Comparison of ENCODE assay signal across 8 cellular contexts in genomic region chr11:832529-833113, GRCh38. TPM values are rescaled to one million over a fixed set of nuclear protein-coding genes. Genes with fewer than 3 reads are reported as not detected.
A peak's percentile ranks its signal among the peaks of the same experiment; 100 is the strongest.
DNase-seq lines count a peak whose midpoint lies in the region; ATAC-seq and TF ChIP-seq lines count a peak whose summit lies in the region.

Gene CD151, plus strand, starts transcription at chr11:832952. Its CDS starts 3,118 bp downstream, at chr11:836070.

- H3K4me2 ChIP-seq in GM23248 (ENCODE audit: unreplicated experiment) = peak within 1 kb of the TSS; percentile 81
- peak within 1 kb of the TSS; percentile 86 for H3K4me2 ChIP-seq in neuronal stem cell (ENCODE audit: insufficient read depth, low read length, poor library complexity, severe bottlenecking)

- H2AFZ ChIP-seq in GM23248 = peak within 1 kb of the TSS; percentile 43; the same call in 1 of the 2 replicates
- peak within 1 kb of the TSS; percentile 89 for H2AFZ ChIP-seq in neuronal stem cell (ENCODE audit: low read length)

- H3K4ac ChIP-seq in neuronal stem cell (ENCODE audit: low read length) = peak within 1 kb of the TSS; percentile 95

- H2BK15ac ChIP-seq in neuronal stem cell (ENCODE audit: low read length) = peak within 1 kb of the TSS; percentile 100

- peaks cover 20% of the 10 kb centered on the region for H3K79me1 ChIP-seq in neuronal stem cell (ENCODE audit: low read depth, low read length)

- peak within 1 kb of the TSS; percentile 99 for H3K18ac ChIP-seq in neuronal stem cell (ENCODE audit: low read length)

- H3K9me2 ChIP-seq in GM23248 (ENCODE audit: insufficient read depth) = no peaks in the 10 kb centered on the region

- no peak for TF ChIP-seq POLR2A in gastroesophageal sphincter (IDR thresholded peaks at IDR 0.05)

- H3K9ac ChIP-seq in GM23248 (peak within 1 kb of the TSS; percentile 97), neuronal stem cell (ENCODE audit: low read depth, low read length, poor library complexity) (peak within 1 kb of the TSS; percentile 88)

- peaks cover 42% of the 10 kb centered on the region for H3K79me2 ChIP-seq in GM23248 (ENCODE audit: insufficient read depth)

- peak within 1 kb of the TSS; percentile 93 for H3K23ac ChIP-seq in neuronal stem cell (ENCODE audit: low read depth, low read length, poor library complexity)

- H3K4me3 ChIP-seq in GM23248 (peak within 1 kb of the TSS; percentile 92), gastroesophageal sphincter (peak within 1 kb of the TSS; percentile 73 to 87), neuronal stem cell (ENCODE audit: low read length in 2 of 2) (peak within 1 kb of the TSS; percentile 62 to 89)

- peak within 1 kb of the TSS; percentile 98 for H3K27ac ChIP-seq in GM23248
- peak within 1 kb of the TSS; percentile 66 to 89 (median 84) for H3K27ac ChIP-seq in gastroesophageal sphincter
- peak within 1 kb of the TSS; percentile 68 for H3K27ac ChIP-seq in neuronal stem cell (replicated peaks; ENCODE audit: low read length)

- TF ChIP-seq EP300 in gastroesophageal sphincter (IDR thresholded peaks at IDR 0.05) = no peak

- no peak within 1 kb of the TSS for H4K91ac ChIP-seq in neuronal stem cell (ENCODE audit: low read depth, low read length, poor library complexity)

- WGBS in GM23248 (ENCODE audit: low coverage in 1 of 2, low lambda C conversion rate in 2 of 2, missing lambda C conversion rate in 2 of 2), 2 experiments = 3% methylated on average over 18 to 58 of the region's 67 CpGs
- no CpG with 5 or more reads among the region's 67 CpGs for WGBS in gastroesophageal sphincter (ENCODE audit: low coverage in 1 of 2), 2 donors
- WGBS in neuronal stem cell (ENCODE audit: extremely low coverage in 2 of 2, insufficient read length in 2 of 2, insufficient replicate concordance in 1 of 2), 2 donors = no CpG with 5 or more reads among the region's 67 CpGs

- peak within 1 kb of the TSS; percentile 82 for H2BK120ac ChIP-seq in neuronal stem cell (ENCODE audit: low read depth, low read length)

- H3K27me3 ChIP-seq in GM23248 (replicated peaks; ENCODE audit: insufficient read depth) (no peaks in the 10 kb centered on the region), gastroesophageal sphincter (peaks cover 50% of the 10 kb centered on the region), neuronal stem cell (ENCODE audit: control insufficient read depth in 3 of 3, insufficient read depth in 3 of 3, low read depth in 1 of 3, low read length in 3 of 3) (peaks cover 9 to 43% (median 18%) of the 10 kb centered on the region in 3 experiments)

- peak within 1 kb of the TSS; percentile 91 for H2BK5ac ChIP-seq in neuronal stem cell (ENCODE audit: low read length)

- ATAC-seq in gastroesophageal sphincter = peak; percentile 68
- no peak for ATAC-seq in HG03565 (IDR thresholded peaks at IDR 0.05; ENCODE audit: unreplicated experiment)

- peak in 1 of 4 experiments; percentile 30 for TF ChIP-seq CTCF in gastroesophageal sphincter (IDR thresholded peaks at IDR 0.05)

- no peaks in the 10 kb centered on the region for H3K9me3 ChIP-seq in GM23248 (ENCODE audit: low read depth)
- no peaks in the 10 kb centered on the region for H3K9me3 ChIP-seq in gastroesophageal sphincter
- peaks cover 0 to 3% of the 10 kb centered on the region in 2 donors for H3K9me3 ChIP-seq in neuronal stem cell (replicated peaks in 1 of 2; ENCODE audit: control insufficient read depth in 2 of 2, insufficient read depth in 1 of 2, low read depth in 1 of 2, low read length in 2 of 2)

- H3K36me3 ChIP-seq in GM23248 (ENCODE audit: low read depth) (no peaks in the 10 kb centered on the region), gastroesophageal sphincter (peaks cover 0 to 18% of the 10 kb centered on the region in 2 donors), neuronal stem cell (replicated peaks in 1 of 2; ENCODE audit: control insufficient read depth in 2 of 2, insufficient read depth in 2 of 2, low read length in 2 of 2) (peaks cover 14 to 23% of the 10 kb centered on the region in 2 donors)

- H3K14ac ChIP-seq in neuronal stem cell (ENCODE audit: low read length) = peak within 1 kb of the TSS; percentile 89

- H4K20me1 ChIP-seq in GM23248 (ENCODE audit: insufficient read depth) = no peaks in the 10 kb centered on the region

- DNase-seq in DMS114 treated with DMSO at 0.1 percent for 48 hours (lab: John Stamatoyannopoulos, UW; ENCODE audit: unreplicated experiment) = peak; percentile 16
- DNase-seq in GM23248 = peak; percentile 90
- peak; percentile 85 for DNase-seq in NCI-H69 (lab: John Stamatoyannopoulos, UW)
- peak; percentile 48 for DNase-seq in activated naive CD4-positive, alpha-beta T cell treated with Interleukin-2 at 50 U/mL for 16 hours
- DNase-seq in neuronal stem cell (ENCODE audit: low spot score) = no peak
- DNase-seq in NCI-H2107 (lab: John Stamatoyannopoulos, UW) = no peak

- in situ Hi-C loops in GM23248 (cut with MboI) = no loop called here

- peak within 1 kb of the TSS; percentile 100 for H2AK5ac ChIP-seq in neuronal stem cell (ENCODE audit: low read depth, low read length)

- H3K4me1 ChIP-seq in GM23248 (ENCODE audit: insufficient read depth) = peaks cover 14% of the 10 kb centered on the region; the same call in 1 of the 2 replicates
- H3K4me1 ChIP-seq in gastroesophageal sphincter = peaks cover 0 to 96% (median 46%) of the 10 kb centered on the region in 3 donors
- H3K4me1 ChIP-seq in neuronal stem cell (ENCODE audit: control insufficient read depth in 2 of 2, insufficient read depth in 1 of 2, low read depth in 1 of 2, low read length in 2 of 2) = peaks cover 50 to 53% of the 10 kb centered on the region in 2 donors

- H4K8ac ChIP-seq in neuronal stem cell (ENCODE audit: low read depth, low read length) = peak within 1 kb of the TSS; percentile 100

- peaks cover 8% of the 10 kb centered on the region; the same call in 1 of the 2 replicates for H3F3A ChIP-seq in GM23248 (ENCODE audit: insufficient read depth)

- H2BK12ac ChIP-seq in neuronal stem cell (ENCODE audit: low read length) = peak within 1 kb of the TSS; percentile 99

RNA-seq across cellular contexts. Expression of gene CD151, which starts in this region (rescaled TPM):
- total RNA-seq in GM23248 (2014; rRNA removed; shearing (Covaris generic)) = 1,651 and 1,751 TPM in 2 replicates
- 796 and 807 TPM in 2 replicates for polyA plus RNA-seq in GM23248 (2016; fragmentation: Nextera tagmentation; extraction: Ambion mirVana)
- 100 to 1,000 TPM; 277 to 794 (median 465) TPM for total RNA-seq in gastroesophageal sphincter
- 74.1 TPM for polyA plus RNA-seq in neuronal stem cell (2013, experiment 1 of 2)
- 74.3 TPM for polyA plus RNA-seq in neuronal stem cell (2013, experiment 2 of 2)

Comparison
In these comparisons a context has a peak if more than half of its experiments do, and no peak if none do; other contexts are left out.
1. DNase-seq: peak in DMS114 treated with DMSO at 0.1 percent for 48 hours (single experiment), GM23248 (single experiment), NCI-H69 (single experiment) and activated naive CD4-positive, alpha-beta T cell treated with Interleukin-2 at 50 U/mL for 16 hours (single experiment); none in neuronal stem cell (single experiment) and NCI-H2107 (single experiment).
2. Peak in every context shown above with its lines, with median percentiles within 50 percentile points of each other: H3K27ac ChIP-seq and H3K4me3 ChIP-seq.